ENCODE assay signal across 1 cellular context in the genomic region with DNA sequence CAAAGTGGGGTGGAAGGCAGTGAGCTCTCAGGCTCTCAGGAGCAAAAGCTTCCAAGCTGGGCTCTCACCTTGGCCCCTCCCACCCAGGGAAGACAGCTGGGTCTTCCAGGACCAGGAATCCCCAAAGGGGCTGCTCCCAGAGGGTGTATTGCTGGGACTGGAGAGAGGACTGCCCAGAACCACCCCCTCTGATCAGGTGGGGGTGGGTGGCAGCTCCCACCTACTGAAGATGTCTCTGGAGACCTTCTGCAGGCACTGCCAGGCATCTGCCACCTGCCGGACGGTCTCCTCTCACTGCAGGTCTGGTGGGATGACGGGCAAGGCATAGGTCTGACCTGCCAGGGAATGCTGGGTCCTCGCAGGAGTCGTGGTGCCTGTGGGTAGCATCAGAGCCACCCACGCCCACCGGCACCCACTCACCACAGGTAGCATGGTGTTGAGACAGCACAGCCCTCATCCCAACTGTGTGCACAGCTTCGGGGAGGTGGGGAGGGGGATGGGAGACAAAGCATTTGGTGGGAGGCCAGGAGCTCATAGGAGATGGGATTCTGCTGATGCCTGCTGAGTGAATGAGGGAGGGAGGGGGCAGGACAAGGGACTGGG.
TF ChIP-seq lines count a peak whose summit lies in the region.

No MANE protein-coding gene starts in this region.

TF ChIP-seq in HepG2, 621 proteins besides CTCF, POLR2A, EP300 and RAD21 (continued from another document):
- no peak for TF ChIP-seq ZNF646 (CRISPR knock-in tag; IDR thresholded peaks at IDR 0.05)
